8 cellular contexts compared by ENCODE assay signal in the genomic region with DNA sequence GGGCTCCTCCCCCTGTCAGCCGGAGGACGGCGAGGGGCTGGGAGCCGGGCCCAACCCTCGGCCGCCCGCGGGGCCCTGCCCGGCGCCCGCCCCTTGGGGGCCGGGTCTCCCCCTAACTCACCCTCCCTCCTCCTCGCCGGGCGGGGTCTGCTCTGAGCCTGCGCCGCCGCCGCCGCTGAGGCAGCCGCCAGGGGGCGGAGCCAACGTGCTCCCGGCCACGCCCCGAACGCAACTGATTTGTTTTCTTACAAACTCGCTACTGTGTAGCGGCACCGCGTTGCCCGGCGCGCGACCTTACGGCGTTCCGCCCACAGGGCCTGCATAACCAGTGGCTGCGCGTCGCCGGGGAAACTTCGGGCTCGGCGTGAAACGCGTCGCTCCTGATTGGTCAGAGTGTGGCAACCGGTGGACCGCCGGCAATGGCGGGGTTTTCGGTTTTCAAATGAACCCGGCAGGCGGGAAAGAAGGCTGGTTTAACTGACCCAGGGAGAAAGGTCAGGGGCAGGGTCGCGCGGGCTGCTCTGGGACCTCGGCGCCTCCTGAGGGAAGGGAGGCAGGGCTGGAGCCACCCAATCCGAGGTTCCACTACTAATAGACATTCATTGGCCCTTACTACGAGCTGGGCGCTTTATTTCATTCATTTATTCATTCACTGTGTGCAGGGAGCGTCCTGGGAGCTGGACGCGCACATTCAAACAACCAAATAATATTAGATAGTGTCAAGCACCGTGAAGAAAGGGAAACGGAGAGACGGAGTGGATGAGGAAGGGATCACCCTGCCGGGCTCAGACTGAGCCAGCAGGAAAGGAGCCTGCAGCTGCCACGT. TPM values are rescaled to one million over a fixed set of nuclear protein-coding genes. Genes with fewer than 3 reads are reported as not detected.
A peak's percentile ranks its signal among the peaks of the same experiment; 100 is the strongest.
DNase-seq lines count a peak whose midpoint lies in the region; ATAC-seq and TF ChIP-seq lines count a peak whose summit lies in the region.

CDKN2D (minus strand) TSS at position 154 of the 826 bp plus-strand sequence. CDS start 326 bp downstream, outside the sequence.

- H3K27ac ChIP-seq in HUES64 (ENCODE audit: low read depth, low read length) (peak within 1 kb of the TSS; percentile 99), OCI-LY1 (ENCODE audit: low read depth, low read length, poor library complexity, severe bottlenecking) (peak within 1 kb of the TSS; percentile 98)

- H3F3A ChIP-seq in OCI-LY1 (ENCODE audit: insufficient read depth, low read length): peaks cover 9% of the 10 kb centered on the region; the same call in 1 of the 2 replicates

- H3K36me3 ChIP-seq in HUES64 (ENCODE audit: insufficient read depth, low read length) (peaks cover 4% of the 10 kb centered on the region), OCI-LY1 (ENCODE audit: insufficient read depth, low read length) (peaks cover 5% of the 10 kb centered on the region; the same call in 1 of the 2 replicates)

- no peak within 1 kb of the TSS; the same call in 1 of the 2 replicates for H2AFZ ChIP-seq in OCI-LY1 (ENCODE audit: low read length)

- peaks cover 11% of the 10 kb centered on the region for H3K27me3 Mint-ChIP-seq in endothelial cell (ENCODE audit: unreplicated experiment)

- H3K4me3 Mint-ChIP-seq in endothelial cell (ENCODE audit: unreplicated experiment): peak within 1 kb of the TSS; percentile 93

- H3K27ac Mint-ChIP-seq in endothelial cell (ENCODE audit: unreplicated experiment): peak within 1 kb of the TSS; percentile 80

- H3K79me2 ChIP-seq in OCI-LY1 (ENCODE audit: insufficient read depth, low read length): peaks cover 10% of the 10 kb centered on the region

- H3K4me1 ChIP-seq in HUES64 (ENCODE audit: insufficient read depth, low read length): 0 out of 2 replicates have a peak, but pooled peaks cover 12% of the 10 kb centered on the region
- H3K4me1 ChIP-seq in OCI-LY1 (ENCODE audit: insufficient read depth, low read length, severe bottlenecking): peaks cover 38% of the 10 kb centered on the region

- DNase-seq in D341Med (ENCODE audit: low spot score) (peak; percentile 93), endothelial cell (ENCODE audit: low spot score) (peak; percentile 99), midbrain (lab: John Stamatoyannopoulos, UW) (peak; percentile 99)
- DNase-seq in activated CD8-positive, alpha-beta memory T cell treated with anti-CD3 and anti-CD28 coated beads, Interleukin-2, amount 50 U/mL, for 4 hours: peak; percentile 100
- DNase-seq in stimulated activated CD8-positive, alpha-beta memory T cell treated with anti-CD3 and anti-CD28 coated beads, Interleukin-2, amount 100 ng/mL, for 1 hour (ENCODE audit: low read depth in 2 of 2): peak; percentile 99

- no peaks in the 10 kb centered on the region for H3K9me3 ChIP-seq in HUES64 (ENCODE audit: insufficient read depth, low read depth, low read length)
- no peaks in the 10 kb centered on the region for H3K9me3 ChIP-seq in OCI-LY1 (ENCODE audit: low read length)

- WGBS in HUES64: under 1% methylated on average over 69 of the region's 71 CpGs

- peak within 1 kb of the TSS; percentile 97 for H3K9ac ChIP-seq in HUES64 (ENCODE audit: low read depth, low read length)
- H3K9ac ChIP-seq in OCI-LY1 (ENCODE audit: low read length): peak within 1 kb of the TSS; percentile 95

- H3K27me3 ChIP-seq in HUES64 (ENCODE audit: insufficient read depth, low read length): peaks cover 22% of the 10 kb centered on the region
- no peaks in the 10 kb centered on the region for H3K27me3 ChIP-seq in OCI-LY1 (ENCODE audit: insufficient read depth, low read length)

- ATAC-seq in GM21447 (IDR thresholded peaks at IDR 0.05; ENCODE audit: unreplicated experiment): peak; percentile 56

- H3K36me3 Mint-ChIP-seq in endothelial cell (ENCODE audit: low read depth, unreplicated experiment): peaks cover 17% of the 10 kb centered on the region

- H4K20me1 ChIP-seq in OCI-LY1 (ENCODE audit: insufficient read depth, low read length): no peaks in the 10 kb centered on the region

- H3K4me1 Mint-ChIP-seq in endothelial cell (ENCODE audit: unreplicated experiment): peaks cover 34% of the 10 kb centered on the region

- H3K4me2 ChIP-seq in OCI-LY1 (ENCODE audit: low read length): peak within 1 kb of the TSS; percentile 83

- H3K4me3 ChIP-seq in HUES64 (ENCODE audit: low read length) (peak within 1 kb of the TSS; percentile 85), OCI-LY1 (ENCODE audit: low read depth, low read length, poor library complexity, severe bottlenecking) (peak within 1 kb of the TSS; percentile 67)

- TF ChIP-seq CTCF in OCI-LY1 (IDR thresholded peaks at IDR 0.05; ENCODE audit: low read length) (no peak), endothelial cell (IDR thresholded peaks at IDR 0.05; ENCODE audit: unreplicated experiment) (peak; percentile 85)

- no peaks in the 10 kb centered on the region for H3K9me3 Mint-ChIP-seq in endothelial cell (ENCODE audit: unreplicated experiment)

- no peaks in the 10 kb centered on the region for H3K9me2 ChIP-seq in OCI-LY1 (ENCODE audit: low read depth, low read length)

RNA-seq across cellular contexts. Expression of gene CDKN2D, which starts in this region (rescaled TPM):
- 2.4 TPM for polyA plus RNA-seq in HUES64 (2013, experiment 1 of 2)
- polyA plus RNA-seq in HUES64 (2013, experiment 2 of 2): 3.7 TPM
- total RNA-seq in endothelial cell (ENCODE audit: unreplicated experiment): 8.1 TPM

Comparison
In these comparisons a context has a peak if more than half of its experiments do, and no peak if none do; other contexts are left out.
1. Peak in every context shown above with its lines: DNase-seq, ATAC-seq, H3K4me3 ChIP-seq and H3K27ac ChIP-seq.